ENCODE assay signal across 1 cellular context in the genomic region with DNA sequence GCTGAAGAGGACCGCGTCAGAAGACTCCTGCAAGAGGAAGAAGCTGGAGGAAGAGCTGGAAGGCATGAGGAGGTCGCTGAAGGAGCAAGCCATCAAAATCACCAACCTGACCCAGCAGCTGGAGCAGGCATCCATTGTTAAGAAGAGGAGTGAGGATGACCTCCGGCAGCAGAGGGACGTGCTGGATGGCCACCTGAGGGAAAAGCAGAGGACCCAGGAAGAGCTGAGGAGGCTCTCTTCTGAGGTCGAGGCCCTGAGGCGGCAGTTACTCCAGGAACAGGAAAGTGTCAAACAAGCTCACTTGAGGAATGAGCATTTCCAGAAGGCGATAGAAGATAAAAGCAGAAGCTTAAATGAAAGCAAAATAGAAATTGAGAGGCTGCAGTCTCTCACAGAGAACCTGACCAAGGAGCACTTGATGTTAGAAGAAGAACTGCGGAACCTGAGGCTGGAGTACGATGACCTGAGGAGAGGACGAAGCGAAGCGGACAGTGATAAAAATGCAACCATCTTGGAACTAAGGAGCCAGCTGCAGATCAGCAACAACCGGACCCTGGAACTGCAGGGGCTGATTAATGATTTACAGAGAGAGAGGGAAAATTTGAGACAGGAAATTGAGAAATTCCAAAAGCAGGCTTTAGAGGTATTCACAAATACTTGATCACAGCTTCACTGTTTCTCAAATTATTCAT.
TF ChIP-seq lines count a peak whose summit lies in the region.

No MANE protein-coding gene starts in this region.

TF ChIP-seq in HepG2, 621 proteins besides CTCF, POLR2A, EP300 and RAD21 (continued from another document and continues in another):
- no peak for TF ChIP-seq ZNF703 (CRISPR knock-in tag; IDR thresholded peaks at IDR 0.05; ENCODE audit: borderline replicate concordance)
- TF ChIP-seq ZSCAN20 (CRISPR knock-in tag; IDR thresholded peaks at IDR 0.05; ENCODE audit: borderline replicate concordance), result 0 out of 2 replicates have a peak, but pooled peaks have one; percentile 18
- TF ChIP-seq, protein P1, sequence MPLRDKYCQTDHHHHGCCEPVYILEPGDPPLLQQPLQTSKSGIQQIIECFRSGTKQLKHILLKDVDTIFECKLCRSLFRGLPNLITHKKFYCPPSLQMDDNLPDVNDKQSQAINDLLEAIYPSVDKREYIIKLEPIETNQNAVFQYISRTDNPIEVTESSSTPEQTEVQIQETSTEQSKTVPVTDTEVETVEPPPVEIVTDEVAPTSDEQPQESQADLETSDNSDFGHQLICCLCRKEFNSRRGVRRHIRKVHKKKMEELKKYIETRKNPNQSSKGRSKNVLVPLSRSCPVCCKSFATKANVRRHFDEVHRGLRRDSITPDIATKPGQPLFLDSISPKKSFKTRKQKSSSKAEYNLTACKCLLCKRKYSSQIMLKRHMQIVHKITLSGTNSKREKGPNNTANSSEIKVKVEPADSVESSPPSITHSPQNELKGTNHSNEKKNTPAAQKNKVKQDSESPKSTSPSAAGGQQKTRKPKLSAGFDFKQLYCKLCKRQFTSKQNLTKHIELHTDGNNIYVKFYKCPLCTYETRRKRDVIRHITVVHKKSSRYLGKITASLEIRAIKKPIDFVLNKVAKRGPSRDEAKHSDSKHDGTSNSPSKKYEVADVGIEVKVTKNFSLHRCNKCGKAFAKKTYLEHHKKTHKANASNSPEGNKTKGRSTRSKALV (CRISPR knock-in tag; IDR thresholded peaks at IDR 0.05), result no peak
- peak; percentile 73; the same call in 1 of the 2 replicates for TF ChIP-seq NRL (CRISPR knock-in tag; IDR thresholded peaks at IDR 0.05; ENCODE audit: borderline replicate concordance)
- TF ChIP-seq, protein P2, sequence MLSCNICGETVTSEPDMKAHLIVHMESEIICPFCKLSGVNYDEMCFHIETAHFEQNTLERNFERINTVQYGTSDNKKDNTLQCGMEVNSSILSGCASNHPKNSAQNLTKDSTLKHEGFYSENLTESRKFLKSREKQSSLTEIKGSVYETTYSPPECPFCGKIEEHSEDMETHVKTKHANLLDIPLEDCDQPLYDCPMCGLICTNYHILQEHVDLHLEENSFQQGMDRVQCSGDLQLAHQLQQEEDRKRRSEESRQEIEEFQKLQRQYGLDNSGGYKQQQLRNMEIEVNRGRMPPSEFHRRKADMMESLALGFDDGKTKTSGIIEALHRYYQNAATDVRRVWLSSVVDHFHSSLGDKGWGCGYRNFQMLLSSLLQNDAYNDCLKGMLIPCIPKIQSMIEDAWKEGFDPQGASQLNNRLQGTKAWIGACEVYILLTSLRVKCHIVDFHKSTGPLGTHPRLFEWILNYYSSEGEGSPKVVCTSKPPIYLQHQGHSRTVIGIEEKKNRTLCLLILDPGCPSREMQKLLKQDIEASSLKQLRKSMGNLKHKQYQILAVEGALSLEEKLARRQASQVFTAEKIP (CRISPR knock-in tag; IDR thresholded peaks at IDR 0.05; ENCODE audit: borderline replicate concordance), result no peak
- TF ChIP-seq, protein P3, sequence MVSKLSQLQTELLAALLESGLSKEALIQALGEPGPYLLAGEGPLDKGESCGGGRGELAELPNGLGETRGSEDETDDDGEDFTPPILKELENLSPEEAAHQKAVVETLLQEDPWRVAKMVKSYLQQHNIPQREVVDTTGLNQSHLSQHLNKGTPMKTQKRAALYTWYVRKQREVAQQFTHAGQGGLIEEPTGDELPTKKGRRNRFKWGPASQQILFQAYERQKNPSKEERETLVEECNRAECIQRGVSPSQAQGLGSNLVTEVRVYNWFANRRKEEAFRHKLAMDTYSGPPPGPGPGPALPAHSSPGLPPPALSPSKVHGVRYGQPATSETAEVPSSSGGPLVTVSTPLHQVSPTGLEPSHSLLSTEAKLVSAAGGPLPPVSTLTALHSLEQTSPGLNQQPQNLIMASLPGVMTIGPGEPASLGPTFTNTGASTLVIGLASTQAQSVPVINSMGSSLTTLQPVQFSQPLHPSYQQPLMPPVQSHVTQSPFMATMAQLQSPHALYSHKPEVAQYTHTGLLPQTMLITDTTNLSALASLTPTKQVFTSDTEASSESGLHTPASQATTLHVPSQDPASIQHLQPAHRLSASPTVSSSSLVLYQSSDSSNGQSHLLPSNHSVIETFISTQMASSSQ (IDR thresholded peaks at IDR 0.05; ENCODE audit: low read depth), result peak; percentile 98
- TF ChIP-seq, protein P3 (CRISPR knock-in tag; IDR thresholded peaks at IDR 0.05; ENCODE audit: borderline replicate concordance), result peak; percentile 96
- no peak for TF ChIP-seq TCF12 (IDR thresholded peaks at IDR 0.05)
- TF ChIP-seq TCF12 (CRISPR knock-in tag; IDR thresholded peaks at IDR 0.05), result no peak
- TF ChIP-seq MIER3 (CRISPR knock-in tag; IDR thresholded peaks at IDR 0.05; ENCODE audit: borderline replicate concordance), result no peak
- TF ChIP-seq SNRNP70 (IDR thresholded peaks at IDR 0.05; ENCODE audit: low read depth, low read length), result no peak
- TF ChIP-seq GABPA (IDR thresholded peaks at IDR 0.05; ENCODE audit: low read depth, low read length), result no peak
- peak; percentile 26; the same call in 1 of the 2 replicates for TF ChIP-seq GABPA (CRISPR knock-in tag; IDR thresholded peaks at IDR 0.05; ENCODE audit: low read depth)
- no peak for TF ChIP-seq KDM5A (IDR thresholded peaks at IDR 0.05; ENCODE audit: borderline replicate concordance, low read length)
- TF ChIP-seq, protein P4, sequence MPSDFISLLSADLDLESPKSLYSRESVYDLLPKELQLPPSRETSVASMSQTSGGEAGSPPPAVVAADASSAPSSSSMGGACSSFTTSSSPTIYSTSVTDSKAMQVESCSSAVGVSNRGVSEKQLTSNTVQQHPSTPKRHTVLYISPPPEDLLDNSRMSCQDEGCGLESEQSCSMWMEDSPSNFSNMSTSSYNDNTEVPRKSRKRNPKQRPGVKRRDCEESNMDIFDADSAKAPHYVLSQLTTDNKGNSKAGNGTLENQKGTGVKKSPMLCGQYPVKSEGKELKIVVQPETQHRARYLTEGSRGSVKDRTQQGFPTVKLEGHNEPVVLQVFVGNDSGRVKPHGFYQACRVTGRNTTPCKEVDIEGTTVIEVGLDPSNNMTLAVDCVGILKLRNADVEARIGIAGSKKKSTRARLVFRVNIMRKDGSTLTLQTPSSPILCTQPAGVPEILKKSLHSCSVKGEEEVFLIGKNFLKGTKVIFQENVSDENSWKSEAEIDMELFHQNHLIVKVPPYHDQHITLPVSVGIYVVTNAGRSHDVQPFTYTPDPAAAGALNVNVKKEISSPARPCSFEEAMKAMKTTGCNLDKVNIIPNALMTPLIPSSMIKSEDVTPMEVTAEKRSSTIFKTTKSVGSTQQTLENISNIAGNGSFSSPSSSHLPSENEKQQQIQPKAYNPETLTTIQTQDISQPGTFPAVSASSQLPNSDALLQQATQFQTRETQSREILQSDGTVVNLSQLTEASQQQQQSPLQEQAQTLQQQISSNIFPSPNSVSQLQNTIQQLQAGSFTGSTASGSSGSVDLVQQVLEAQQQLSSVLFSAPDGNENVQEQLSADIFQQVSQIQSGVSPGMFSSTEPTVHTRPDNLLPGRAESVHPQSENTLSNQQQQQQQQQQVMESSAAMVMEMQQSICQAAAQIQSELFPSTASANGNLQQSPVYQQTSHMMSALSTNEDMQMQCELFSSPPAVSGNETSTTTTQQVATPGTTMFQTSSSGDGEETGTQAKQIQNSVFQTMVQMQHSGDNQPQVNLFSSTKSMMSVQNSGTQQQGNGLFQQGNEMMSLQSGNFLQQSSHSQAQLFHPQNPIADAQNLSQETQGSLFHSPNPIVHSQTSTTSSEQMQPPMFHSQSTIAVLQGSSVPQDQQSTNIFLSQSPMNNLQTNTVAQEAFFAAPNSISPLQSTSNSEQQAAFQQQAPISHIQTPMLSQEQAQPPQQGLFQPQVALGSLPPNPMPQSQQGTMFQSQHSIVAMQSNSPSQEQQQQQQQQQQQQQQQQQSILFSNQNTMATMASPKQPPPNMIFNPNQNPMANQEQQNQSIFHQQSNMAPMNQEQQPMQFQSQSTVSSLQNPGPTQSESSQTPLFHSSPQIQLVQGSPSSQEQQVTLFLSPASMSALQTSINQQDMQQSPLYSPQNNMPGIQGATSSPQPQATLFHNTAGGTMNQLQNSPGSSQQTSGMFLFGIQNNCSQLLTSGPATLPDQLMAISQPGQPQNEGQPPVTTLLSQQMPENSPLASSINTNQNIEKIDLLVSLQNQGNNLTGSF (CRISPR knock-in tag; IDR thresholded peaks at IDR 0.05), result no peak
- 0 out of 2 replicates have a peak, but pooled peaks have one; percentile 1 for TF ChIP-seq GABPB1 (CRISPR knock-in tag; IDR thresholded peaks at IDR 0.05)
- no peak for TF ChIP-seq ZNF354B (CRISPR knock-in tag; IDR thresholded peaks at IDR 0.05)
- TF ChIP-seq, protein P5, sequence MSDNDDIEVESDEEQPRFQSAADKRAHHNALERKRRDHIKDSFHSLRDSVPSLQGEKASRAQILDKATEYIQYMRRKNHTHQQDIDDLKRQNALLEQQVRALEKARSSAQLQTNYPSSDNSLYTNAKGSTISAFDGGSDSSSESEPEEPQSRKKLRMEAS (IDR thresholded peaks at IDR 0.05), result peak; percentile 31; the same call in 1 of the 2 replicates
- TF ChIP-seq, protein P6, sequence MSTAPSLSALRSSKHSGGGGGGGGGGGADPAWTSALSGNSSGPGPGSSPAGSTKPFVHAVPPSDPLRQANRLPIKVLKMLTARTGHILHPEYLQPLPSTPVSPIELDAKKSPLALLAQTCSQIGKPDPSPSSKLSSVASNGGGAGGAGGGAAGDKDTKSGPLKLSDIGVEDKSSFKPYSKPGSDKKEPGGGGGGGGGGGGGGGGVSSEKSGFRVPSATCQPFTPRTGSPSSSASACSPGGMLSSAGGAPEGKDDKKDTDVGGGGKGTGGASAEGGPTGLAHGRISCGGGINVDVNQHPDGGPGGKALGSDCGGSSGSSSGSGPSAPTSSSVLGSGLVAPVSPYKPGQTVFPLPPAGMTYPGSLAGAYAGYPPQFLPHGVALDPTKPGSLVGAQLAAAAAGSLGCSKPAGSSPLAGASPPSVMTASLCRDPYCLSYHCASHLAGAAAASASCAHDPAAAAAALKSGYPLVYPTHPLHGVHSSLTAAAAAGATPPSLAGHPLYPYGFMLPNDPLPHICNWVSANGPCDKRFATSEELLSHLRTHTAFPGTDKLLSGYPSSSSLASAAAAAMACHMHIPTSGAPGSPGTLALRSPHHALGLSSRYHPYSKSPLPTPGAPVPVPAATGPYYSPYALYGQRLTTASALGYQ (CRISPR knock-in tag; IDR thresholded peaks at IDR 0.05), result no peak
- TF ChIP-seq, protein P7, sequence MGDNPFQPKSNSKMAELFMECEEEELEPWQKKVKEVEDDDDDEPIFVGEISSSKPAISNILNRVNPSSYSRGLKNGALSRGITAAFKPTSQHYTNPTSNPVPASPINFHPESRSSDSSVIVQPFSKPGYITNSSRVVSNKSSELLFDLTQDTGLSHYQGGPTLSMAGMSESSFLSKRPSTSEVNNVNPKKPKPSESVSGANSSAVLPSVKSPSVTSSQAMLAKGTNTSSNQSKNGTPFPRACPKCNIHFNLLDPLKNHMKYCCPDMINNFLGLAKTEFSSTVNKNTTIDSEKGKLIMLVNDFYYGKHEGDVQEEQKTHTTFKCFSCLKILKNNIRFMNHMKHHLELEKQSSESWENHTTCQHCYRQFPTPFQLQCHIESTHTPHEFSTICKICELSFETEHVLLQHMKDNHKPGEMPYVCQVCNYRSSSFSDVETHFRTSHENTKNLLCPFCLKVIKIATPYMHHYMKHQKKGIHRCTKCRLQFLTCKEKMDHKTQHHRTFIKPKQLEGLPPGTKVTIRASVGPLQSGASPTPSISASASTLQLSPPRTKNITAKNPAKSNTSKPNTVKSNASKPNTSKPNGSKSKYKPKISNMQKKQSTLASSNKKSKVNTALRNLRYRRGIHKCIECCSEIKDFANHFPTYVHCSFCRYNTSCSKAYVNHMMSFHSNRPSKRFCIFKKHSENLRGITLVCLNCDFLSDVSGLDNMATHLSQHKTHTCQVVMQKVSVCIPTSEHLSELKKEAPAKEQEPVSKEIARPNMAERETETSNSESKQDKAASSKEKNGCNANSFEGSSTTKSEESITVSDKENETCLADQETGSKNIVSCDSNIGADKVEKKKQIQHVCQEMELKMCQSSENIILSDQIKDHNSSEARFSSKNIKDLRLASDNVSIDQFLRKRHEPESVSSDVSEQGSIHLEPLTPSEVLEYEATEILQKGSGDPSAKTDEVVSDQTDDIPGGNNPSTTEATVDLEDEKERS (CRISPR knock-in tag; IDR thresholded peaks at IDR 0.05), result 0 out of 2 replicates have a peak, but pooled peaks have one; percentile 42
- 0 out of 2 replicates have a peak, but pooled peaks have one; percentile 57 for TF ChIP-seq ZNF572 (CRISPR knock-in tag; IDR thresholded peaks at IDR 0.05)
- TF ChIP-seq CREM (IDR thresholded peaks at IDR 0.05), result no peak
- TF ChIP-seq CREM (CRISPR knock-in tag; IDR thresholded peaks at IDR 0.05), result no peak
- TF ChIP-seq XBP1 (CRISPR knock-in tag; IDR thresholded peaks at IDR 0.05), result no peak
- no peak for TF ChIP-seq NFKBIZ (CRISPR knock-in tag; IDR thresholded peaks at IDR 0.05)
- no peak for TF ChIP-seq ZNF143 (CRISPR knock-in tag; IDR thresholded peaks at IDR 0.05)
- no peak for TF ChIP-seq CHD2 (IDR thresholded peaks at IDR 0.05; ENCODE audit: low read depth, low read length)
- TF ChIP-seq, protein P8, sequence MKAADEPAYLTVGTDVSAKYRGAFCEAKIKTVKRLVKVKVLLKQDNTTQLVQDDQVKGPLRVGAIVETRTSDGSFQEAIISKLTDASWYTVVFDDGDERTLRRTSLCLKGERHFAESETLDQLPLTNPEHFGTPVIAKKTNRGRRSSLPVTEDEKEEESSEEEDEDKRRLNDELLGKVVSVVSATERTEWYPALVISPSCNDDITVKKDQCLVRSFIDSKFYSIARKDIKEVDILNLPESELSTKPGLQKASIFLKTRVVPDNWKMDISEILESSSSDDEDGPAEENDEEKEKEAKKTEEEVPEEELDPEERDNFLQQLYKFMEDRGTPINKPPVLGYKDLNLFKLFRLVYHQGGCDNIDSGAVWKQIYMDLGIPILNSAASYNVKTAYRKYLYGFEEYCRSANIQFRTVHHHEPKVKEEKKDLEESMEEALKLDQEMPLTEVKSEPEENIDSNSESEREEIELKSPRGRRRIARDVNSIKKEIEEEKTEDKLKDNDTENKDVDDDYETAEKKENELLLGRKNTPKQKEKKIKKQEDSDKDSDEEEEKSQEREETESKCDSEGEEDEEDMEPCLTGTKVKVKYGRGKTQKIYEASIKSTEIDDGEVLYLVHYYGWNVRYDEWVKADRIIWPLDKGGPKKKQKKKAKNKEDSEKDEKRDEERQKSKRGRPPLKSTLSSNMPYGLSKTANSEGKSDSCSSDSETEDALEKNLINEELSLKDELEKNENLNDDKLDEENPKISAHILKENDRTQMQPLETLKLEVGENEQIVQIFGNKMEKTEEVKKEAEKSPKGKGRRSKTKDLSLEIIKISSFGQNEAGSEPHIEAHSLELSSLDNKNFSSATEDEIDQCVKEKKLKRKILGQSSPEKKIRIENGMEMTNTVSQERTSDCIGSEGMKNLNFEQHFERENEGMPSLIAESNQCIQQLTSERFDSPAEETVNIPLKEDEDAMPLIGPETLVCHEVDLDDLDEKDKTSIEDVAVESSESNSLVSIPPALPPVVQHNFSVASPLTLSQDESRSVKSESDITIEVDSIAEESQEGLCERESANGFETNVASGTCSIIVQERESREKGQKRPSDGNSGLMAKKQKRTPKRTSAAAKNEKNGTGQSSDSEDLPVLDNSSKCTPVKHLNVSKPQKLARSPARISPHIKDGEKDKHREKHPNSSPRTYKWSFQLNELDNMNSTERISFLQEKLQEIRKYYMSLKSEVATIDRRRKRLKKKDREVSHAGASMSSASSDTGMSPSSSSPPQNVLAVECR (CRISPR knock-in tag; IDR thresholded peaks at IDR 0.05; ENCODE audit: borderline replicate concordance), result peak; percentile 11; the same call in 1 of the 2 replicates
